8 cellular contexts compared by ENCODE assay signal in the genomic region with DNA sequence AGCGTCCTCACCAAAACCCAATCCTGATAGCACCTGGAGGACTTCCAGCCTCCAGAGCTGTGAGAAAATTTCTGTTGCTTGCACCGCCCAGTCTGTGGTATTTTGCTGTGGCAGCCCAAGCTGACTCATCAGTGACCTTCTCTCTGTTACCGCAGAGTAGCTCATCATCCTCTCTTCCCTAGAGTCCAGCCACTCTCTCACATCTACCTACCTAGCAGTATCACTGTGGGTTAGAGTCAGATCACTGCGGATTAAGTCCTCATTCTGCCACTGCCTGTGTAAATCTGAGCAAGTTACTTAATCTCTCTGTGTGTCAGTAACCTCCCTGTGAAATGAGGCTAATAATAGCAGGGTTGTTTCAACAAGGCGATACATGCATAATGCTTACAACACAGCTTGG. TPM values are rescaled to one million over a fixed set of nuclear protein-coding genes. Genes with fewer than 3 reads are reported as not detected.
DNase-seq lines count a peak whose midpoint lies in the region; ATAC-seq and TF ChIP-seq lines count a peak whose summit lies in the region.

No MANE protein-coding gene starts in this region.

- H3K27me3 ChIP-seq in ascending aorta: no peaks in the 10 kb centered on the region

- CTCF ChIA-PET in GM10248 (lab: Yijun Ruan, JAX): interaction anchor here (0.7 to 1.9 kb wide), 11 partner anchors 9 to 445 kb away, joined by 3 to 6 read pairs (median 4); no protein-coding TSS in a partner anchor

- no peak overlapping the region for H3K27ac ChIP-seq in ascending aorta

- intact Hi-C loops in ascending aorta (cut with DNase I): no loop called here

- H3K9me3 ChIP-seq in ascending aorta: no peaks in the 10 kb centered on the region

- no peaks in the 10 kb centered on the region for H3K4me1 ChIP-seq in ascending aorta

- POLR2A ChIA-PET in GM10248 (lab: Yijun Ruan, JAX): no interaction called here

- no peaks in the 10 kb centered on the region for H3K36me3 Mint-ChIP-seq in activated naive CD4-positive, alpha-beta T cell treated with anti-CD3 and anti-CD28 coated beads, Interleukin-2, amount 50 U/mL, for 72 hours
- H3K36me3 Mint-ChIP-seq in natural killer cell treated with Interleukin-12 subunit alpha and Interleukin-12 subunit beta and Interleukin-15 and Interleukin-18, amount 100 ng/mL, for 72 hours: no peaks in the 10 kb centered on the region

- no peaks in the 10 kb centered on the region for H3K9me3 Mint-ChIP-seq in activated naive CD4-positive, alpha-beta T cell treated with anti-CD3 and anti-CD28 coated beads, Interleukin-2, amount 50 U/mL, for 72 hours
- H3K9me3 Mint-ChIP-seq in natural killer cell treated with Interleukin-12 subunit alpha and Interleukin-12 subunit beta and Interleukin-15 and Interleukin-18, amount 100 ng/mL, for 72 hours: no peaks in the 10 kb centered on the region

- TF ChIP-seq CTCF in GM10248 (IDR thresholded peaks at IDR 0.05; ENCODE audit: control extremely low read depth, extremely low read depth, low read depth, missing control alignments) (no peak), ascending aorta (IDR thresholded peaks at IDR 0.05) (no peak)

- H3K4me3 Mint-ChIP-seq in natural killer cell treated with Interleukin-12 subunit alpha and Interleukin-12 subunit beta and Interleukin-15 and Interleukin-18, amount 100 ng/mL, for 72 hours: peak overlapping the region; percentile 43

- DNase-seq in GM10248 (ENCODE audit: extremely low spot score) (peak; percentile 36), OCI-M1 (lab: John Stamatoyannopoulos, UW) (peak; percentile 69), ascending aorta (ENCODE audit: low spot score in 2 of 2) (no peak), NCI-H524 treated with DMSO at 0.1 percent for 48 hours (lab: John Stamatoyannopoulos, UW) (no peak), UCSD-AML1 (lab: John Stamatoyannopoulos, UW; ENCODE audit: unreplicated experiment) (no peak)
- peak in 1 of 2 donors; percentile 72 for DNase-seq in activated naive CD4-positive, alpha-beta T cell treated with anti-CD3 and anti-CD28 coated beads, Interleukin-2, amount 50 U/mL, for 72 hours (ENCODE audit: low spot score in 2 of 2)
- peak; percentile 74 for DNase-seq in natural killer cell treated with Interleukin-12 subunit alpha and Interleukin-12 subunit beta and Interleukin-15 and Interleukin-18, amount 100 ng/mL, for 72 hours (ENCODE audit: low spot score)

- peaks cover 24 to 37% of the 10 kb centered on the region in 2 donors for H3K4me1 Mint-ChIP-seq in natural killer cell treated with Interleukin-12 subunit alpha and Interleukin-12 subunit beta and Interleukin-15 and Interleukin-18, amount 100 ng/mL, for 72 hours (ENCODE audit: low read depth in 2 of 2)

- H3K4me3 ChIP-seq in ascending aorta: no peak overlapping the region

- H3K27ac Mint-ChIP-seq in activated naive CD4-positive, alpha-beta T cell treated with anti-CD3 and anti-CD28 coated beads, Interleukin-2, amount 50 U/mL, for 72 hours: no peak overlapping the region
- no peak overlapping the region for H3K27ac Mint-ChIP-seq in natural killer cell treated with Interleukin-12 subunit alpha and Interleukin-12 subunit beta and Interleukin-15 and Interleukin-18, amount 100 ng/mL, for 72 hours

- peak; percentile 79 for ATAC-seq in HG02763 (IDR thresholded peaks at IDR 0.05; ENCODE audit: unreplicated experiment)
- ATAC-seq in activated naive CD4-positive, alpha-beta T cell treated with anti-CD3 and anti-CD28 coated beads, Interleukin-2, amount 50 U/mL, for 72 hours: peak; percentile 82 to 94
- peak; percentile 95 to 98 for ATAC-seq in natural killer cell treated with Interleukin-12 subunit alpha and Interleukin-12 subunit beta and Interleukin-15 and Interleukin-18, amount 100 ng/mL, for 72 hours

- H3K36me3 ChIP-seq in ascending aorta: no peaks in the 10 kb centered on the region

- H3K27me3 Mint-ChIP-seq in natural killer cell treated with Interleukin-12 subunit alpha and Interleukin-12 subunit beta and Interleukin-15 and Interleukin-18, amount 100 ng/mL, for 72 hours: peaks cover 9 to 22% of the 10 kb centered on the region in 2 donors

RNA-seq across cellular contexts. Expression of gene USPL1, which starts 40.3 kb away (rescaled TPM):
- 10 to 100 TPM; 15.4 to 18.8 TPM for total RNA-seq in activated naive CD4-positive, alpha-beta T cell treated with anti-CD3 and anti-CD28 coated beads, Interleukin-2, amount 50 U/mL, for 72 hours
- total RNA-seq in natural killer cell treated with Interleukin-12 subunit alpha and Interleukin-12 subunit beta and Interleukin-15 and Interleukin-18, amount 100 ng/mL, for 72 hours: 10 to 100 TPM; 18.6 to 25.6 TPM
- total RNA-seq in ascending aorta: 4.0 TPM

Comparison
In these comparisons a context has a peak if more than half of its experiments do, and no peak if none do; other contexts are left out.
1. DNase-seq: peak in GM10248 (single experiment), OCI-M1 (single experiment) and natural killer cell treated with Interleukin-12 subunit alpha and Interleukin-12 subunit beta and Interleukin-15 and Interleukin-18, amount 100 ng/mL, for 72 hours (single experiment); none in ascending aorta (0 of 2), NCI-H524 treated with DMSO at 0.1 percent for 48 hours (single experiment) and UCSD-AML1 (single experiment).
2. Peak in every context shown above with its lines, with median percentiles within 50 percentile points of each other: ATAC-seq.